Comparison of ENCODE assay signal across 22 cellular contexts in genomic region chr10:34667177-34667576, GRCh38.
DNase-seq lines count a peak whose midpoint lies in the region; ATAC-seq, FAIRE-seq and TF ChIP-seq lines count a peak whose summit lies in the region.
"Had no signal": no experiment of that assay in that cellular context is flagged by ENCODE, and none has a peak within 500 bp of the region (broad histone marks: within the 10 kb centered on the region; RNA-seq: fewer than 3 reads in every experiment).

No MANE protein-coding gene starts in this region.

- H3K4me1 Mint-ChIP-seq in endodermal cell: peaks cover 24% of the 10 kb centered on the region
- H3K4me1 Mint-ChIP-seq: naive thymus-derived CD8-positive, alpha-beta T cell had no signal

- CTCF ChIA-PET in HepG2 (lab: Yijun Ruan, JAX; ENCODE audit: low intra/inter-chr PET ratio, low total read pairs): no interaction called here

- in situ Hi-C loops in HepG2 (cut with HindIII; ENCODE audit: extremely low pct_ligation_motif_present, low pct_unique_long_range_greater_than_20kb): no loop called here

- H3K9me3 Mint-ChIP-seq in endodermal cell: no peaks in the 10 kb centered on the region
- H3K9me3 Mint-ChIP-seq: naive thymus-derived CD8-positive, alpha-beta T cell had no signal

- POLR2A ChIA-PET in HepG2 (lab: Yijun Ruan, JAX): no interaction called here

- intact Hi-C loops in HepG2 (cut with micrococcal nuclease; ENCODE audit: unreplicated experiment) (no loop called here), right lobe of liver (cut with DNase I) (no loop called here)

- no peaks in the 10 kb centered on the region for H3K36me3 Mint-ChIP-seq in endodermal cell (ENCODE audit: low read depth)
- H3K36me3 Mint-ChIP-seq: naive thymus-derived CD8-positive, alpha-beta T cell had no signal

- no peak for FAIRE-seq in HepG2 (lab: Jason Lieb, UNC)
- FAIRE-seq: D721Med, endothelial cell of umbilical vein, kidney had no signal

- H3K27me3 ChIP-seq in HepG2 (ENCODE audit: control insufficient read depth in 1 of 2, insufficient read depth in 2 of 2, low read length in 2 of 2): no peaks in the 10 kb centered on the region
- no peaks in the 10 kb centered on the region for H3K27me3 ChIP-seq in right lobe of liver
- no peaks in the 10 kb centered on the region for H3K27me3 ChIP-seq in endodermal cell (ENCODE audit: control insufficient read depth, insufficient read depth, low read length, poor library complexity, severe bottlenecking)
- H3K27me3 ChIP-seq: BE2C, MG63, stomach had no signal

- no peak overlapping the region for H3K4me3 Mint-ChIP-seq in endodermal cell
- H3K4me3 Mint-ChIP-seq: naive thymus-derived CD8-positive, alpha-beta T cell had no signal

- H3K36me3 ChIP-seq in HepG2 (replicated peaks in 1 of 2; ENCODE audit: control insufficient read depth in 1 of 2, insufficient read depth in 2 of 2, low read length in 2 of 2) (peaks cover 0 to 2% of the 10 kb centered on the region in 2 experiments; a peak in 1 of 5 replicates), right lobe of liver (no peaks in the 10 kb centered on the region), endodermal cell (ENCODE audit: control insufficient read depth, insufficient read depth, low read length) (no peaks in the 10 kb centered on the region)
- H3K36me3 ChIP-seq: BE2C, MG63, stomach had no signal

- BruUV-seq in HepG2 (replicated peaks; lab: Mats Ljungman, UMichigan): no TSS peak

- H3K9ac ChIP-seq in HepG2 (ENCODE audit: insufficient read depth, low read depth, low read length) (no peak overlapping the region), endodermal cell (ENCODE audit: extremely low read depth, low read length, poor library complexity, severe bottlenecking) (no peak overlapping the region)

- H3K79me2 ChIP-seq in HepG2 (ENCODE audit: insufficient read depth, low read length): peaks cover 11% of the 10 kb centered on the region

- H3K4me2 ChIP-seq in HepG2 (ENCODE audit: low read depth, low read length): no peak overlapping the region

- no peaks in the 10 kb centered on the region for H3K9me3 ChIP-seq in HepG2 (ENCODE audit: low read length)
- H3K9me3 ChIP-seq in right lobe of liver: no peaks in the 10 kb centered on the region
- H3K9me3 ChIP-seq in endodermal cell (ENCODE audit: control insufficient read depth, low read length): no peaks in the 10 kb centered on the region
- H3K9me3 ChIP-seq: BE2C, MG63, stomach had no signal

- peak; percentile 59; the same call in 2 of the 3 replicates for ATAC-seq in HepG2
- ATAC-seq in right lobe of liver: no peak
- ATAC-seq in HG02798 (IDR thresholded peaks at IDR 0.05; ENCODE audit: poor library complexity, unreplicated experiment): peak; percentile 52
- ATAC-seq in HG02981 (IDR thresholded peaks at IDR 0.05; ENCODE audit: unreplicated experiment): no peak
- ATAC-seq: naive thymus-derived CD8-positive, alpha-beta T cell had no signal

- H3K27ac ChIP-seq in HepG2 (ENCODE audit: extremely low read length, insufficient read depth, low read length) (no peak overlapping the region), right lobe of liver (no peak overlapping the region), endodermal cell (ENCODE audit: low read depth, low read length) (no peak overlapping the region)
- H3K27ac ChIP-seq: stomach had no signal

- TF ChIP-seq CTCF in HepG2 (CRISPR knock-in tag; IDR thresholded peaks at IDR 0.05): no peak
- TF ChIP-seq CTCF in right lobe of liver (IDR thresholded peaks at IDR 0.05): no peak
- TF ChIP-seq CTCF in endodermal cell (conservative IDR thresholded peaks at IDR 0.05): no peak

- peaks cover 10% of the 10 kb centered on the region; the same call in 1 of the 2 replicates for H3K4me1 ChIP-seq in HepG2 (ENCODE audit: insufficient read depth, low read length)
- H3K4me1 ChIP-seq in right lobe of liver: no peaks in the 10 kb centered on the region
- H3K4me1 ChIP-seq in endodermal cell (ENCODE audit: control insufficient read depth, insufficient read depth, low read length): peaks cover 5% of the 10 kb centered on the region
- H3K4me1 ChIP-seq: BE2C had no signal

- no peak overlapping the region for H2AFZ ChIP-seq in HepG2 (ENCODE audit: low read length)

- no peak for TF ChIP-seq RAD21 in HepG2 (CRISPR knock-in tag; IDR thresholded peaks at IDR 0.05)

- DNase-seq in HepG2 (ENCODE audit: low spot score) (peak; percentile 17), right lobe of liver (no peak), endodermal cell (peak; percentile 37), T-helper 2 cell (no peak), GM19240 (ENCODE audit: insufficient read length, low spot score) (no peak), iPS-NIHi11 (ENCODE audit: low spot score) (no peak)
- DNase-seq: activated CD4-positive, alpha-beta T cell treated with anti-CD3 and anti-CD28 coated beads for 4 hours; activated CD8-positive, alpha-beta memory T cell treated with anti-CD3 and anti-CD28 coated beads, Interleukin-2, amount 50 U/mL, for 4 hours; activated effector memory CD4-positive, alpha-beta T cell treated with Interleukin-2 at 50 U/mL for 16 hours; BE2C; GOT3; hypothalamus; kidney; MG63; naive thymus-derived CD8-positive, alpha-beta T cell; NCI-H1694; stimulated activated CD4-positive, alpha-beta T cell treated with anti-CD3 and anti-CD28 coated beads, Interleukin-4, amount 100 ng/mL, for 24 hours; stomach had no signal

- H3K27me3 Mint-ChIP-seq in endodermal cell (ENCODE audit: insufficient read depth): no peaks in the 10 kb centered on the region

- H3K27ac Mint-ChIP-seq in endodermal cell: peak overlapping the region; percentile 50

- H4K20me1 ChIP-seq in HepG2 (ENCODE audit: insufficient read depth, low read length): 0 out of 2 replicates have a peak, but pooled peaks cover 4% of the 10 kb centered on the region

- TF ChIP-seq POLR2A in HepG2 (IDR thresholded peaks at IDR 0.05; ENCODE audit: insufficient read depth in 1 of 2, low read depth in 2 of 2, low read length in 2 of 2): no peak
- TF ChIP-seq POLR2A in right lobe of liver (IDR thresholded peaks at IDR 0.05): no peak

- no peak for TF ChIP-seq EP300 in HepG2 (IDR thresholded peaks at IDR 0.05; ENCODE audit: low read depth in 2 of 2, low read length in 2 of 2)
- no peak for TF ChIP-seq EP300 in HepG2 (CRISPR knock-in tag; IDR thresholded peaks at IDR 0.05; ENCODE audit: borderline replicate concordance)

- 38% methylated on average over 1 of the region's 1 CpG for WGBS in HepG2 (ENCODE audit: low lambda C conversion rate)
- WGBS in right lobe of liver (ENCODE audit: insufficient coverage, low coverage, low lambda C conversion rate, missing lambda C conversion rate): 75% methylated on average over 1 of the region's 1 CpG
- WGBS in endodermal cell (ENCODE audit: insufficient coverage in 1 of 2, insufficient read length in 1 of 2), 2 experiments: 60% methylated on average over 1 of the region's 1 CpG; no CpG with 5 or more reads in 1 of the 2 experiments

- no peak overlapping the region for H3K4me3 ChIP-seq in HepG2 (replicated peaks in 1 of 3; ENCODE audit: insufficient read depth in 1 of 3, low read depth in 2 of 3, low read length in 3 of 3)
- H3K4me3 ChIP-seq in right lobe of liver: no peak overlapping the region
- H3K4me3 ChIP-seq in endodermal cell (ENCODE audit: low read length): peak overlapping the region; percentile 46
- H3K4me3 ChIP-seq: MG63, stomach had no signal

TF ChIP-seq in HepG2, 621 proteins besides CTCF, POLR2A, EP300 and RAD21 (continues in another document):
- no peak for TF ChIP-seq TGIF2 (CRISPR knock-in tag; IDR thresholded peaks at IDR 0.05)
- TF ChIP-seq POLR2G (IDR thresholded peaks at IDR 0.05; ENCODE audit: low read depth, low read length): no peak
- no peak for TF ChIP-seq ATM (IDR thresholded peaks at IDR 0.05; ENCODE audit: borderline replicate concordance)
- TF ChIP-seq ZBED4 (CRISPR knock-in tag; IDR thresholded peaks at IDR 0.05; ENCODE audit: borderline replicate concordance): no peak
- TF ChIP-seq ZNF746 (CRISPR knock-in tag; IDR thresholded peaks at IDR 0.05): no peak
- TF ChIP-seq HNRNPL (IDR thresholded peaks at IDR 0.05; ENCODE audit: low read depth, low read length): no peak

Comparison
In these comparisons a context has a peak if more than half of its experiments do, and no peak if none do; other contexts are left out.
1. ATAC-seq: peak in HepG2 (single experiment) and HG02798 (single experiment); none in right lobe of liver (0 of 4) and HG02981 (single experiment).
2. DNase-seq: peak in HepG2 (single experiment) and endodermal cell (single experiment); none in right lobe of liver (0 of 3), T-helper 2 cell (0 of 5), GM19240 (single experiment) and iPS-NIHi11 (single experiment).